In the genomic region with DNA sequence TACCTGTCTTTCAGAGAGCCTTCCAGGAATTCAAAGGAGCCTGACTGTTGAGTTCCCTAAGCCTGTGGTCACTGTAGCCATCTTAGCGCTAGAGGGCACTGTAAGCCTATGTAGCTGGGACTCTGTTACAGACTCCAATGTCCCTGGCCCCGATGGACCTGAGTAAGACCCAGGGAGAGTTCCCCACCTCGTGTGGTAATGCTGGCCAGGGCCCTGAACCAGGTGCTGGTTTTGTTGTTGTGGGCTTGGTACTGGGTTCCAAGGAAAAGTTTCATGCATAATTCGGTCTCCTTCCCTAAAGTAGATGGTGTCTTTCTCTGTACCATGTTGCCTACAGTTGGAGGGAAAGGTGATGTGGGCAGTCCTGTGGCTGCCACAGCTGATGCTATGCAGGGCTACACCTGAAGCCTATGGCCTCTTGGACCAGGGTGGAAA, we compare ENCODE assay signal across 8 cellular contexts. TPM values are rescaled to one million over a fixed set of nuclear protein-coding genes. Genes with fewer than 3 reads are reported as not detected.
DNase-seq lines count a peak whose midpoint lies in the region; ATAC-seq and TF ChIP-seq lines count a peak whose summit lies in the region.

No MANE protein-coding gene starts in this region.

- in situ Hi-C loops in mammary epithelial cell (cut with MboI; ENCODE audit: low sequenced_read_pairs in 2 of 2): loop anchor here in 1 of 2 donors (10.0 kb wide), 1 partner anchor 220 kb away; a partner anchor contains a TSS

- no peaks in the 10 kb centered on the region for H4K20me1 ChIP-seq in mammary epithelial cell (ENCODE audit: insufficient read depth, low read length)

- H3K36me3 ChIP-seq in mammary epithelial cell (ENCODE audit: insufficient read depth, low read length): peaks cover 3% of the 10 kb centered on the region

- intact Hi-C loops in mammary epithelial cell (cut with micrococcal nuclease): loop anchor here (1.0 to 5.0 kb wide), 5 partner anchors 18 to 580 kb away; a partner anchor contains a TSS

- WGBS in mammary epithelial cell (ENCODE audit: low coverage, missing lambda C conversion rate): 25% methylated on average over 4 of the region's 4 CpGs

- H3K9me3 ChIP-seq in mammary epithelial cell (replicated peaks; ENCODE audit: insufficient read depth, low read length): no peaks in the 10 kb centered on the region

- H3K27ac ChIP-seq in VCaP (no peak overlapping the region), mammary epithelial cell (ENCODE audit: insufficient read depth, low read depth, low read length) (no peak overlapping the region)

- dilution Hi-C loops in mammary epithelial cell (cut with HindIII; ENCODE audit: low sequenced_read_pairs): no loop called here

- ATAC-seq in GM19455 (IDR thresholded peaks at IDR 0.05; ENCODE audit: unreplicated experiment): no peak

- H3K4me2 ChIP-seq in mammary epithelial cell (ENCODE audit: insufficient read depth, low read depth, low read length): no peak overlapping the region

- no peak overlapping the region for H2AFZ ChIP-seq in mammary epithelial cell (ENCODE audit: low read depth, low read length)

- no peak overlapping the region for H3K4me3 ChIP-seq in mammary epithelial cell (replicated peaks in 1 of 3; ENCODE audit: insufficient read depth in 1 of 3, low read depth in 2 of 3, low read length in 3 of 3)

- DNase-seq in activated gamma-delta T cell treated with Interleukin-2 at 50 U/mL for 16 hours: peak; percentile 51
- DNase-seq in activated gamma-delta T cell (lab: John Stamatoyannopoulos, UW): no peak
- peak; percentile 46 for DNase-seq in NCI-H2029 treated with DMSO at 0.1 percent for 48 hours (lab: John Stamatoyannopoulos, UW)
- peak; percentile 46 for DNase-seq in mammary epithelial cell
- DNase-seq in iris pigment epithelial cell (ENCODE audit: low read depth): peak; percentile 69
- DNase-seq in stimulated activated CD4-positive, alpha-beta T cell treated with anti-CD3 and anti-CD28 coated beads, Interleukin-15, amount 100 ng/mL, for 48 hours (ENCODE audit: low read depth in 2 of 2): peak; percentile 29 to 47

- H3K9ac ChIP-seq in mammary epithelial cell (ENCODE audit: insufficient read depth, low read length): no peak overlapping the region

- H3K4me1 ChIP-seq in mammary epithelial cell (ENCODE audit: insufficient read depth, low read length): peaks cover 6% of the 10 kb centered on the region

- CTCF ChIA-PET in mammary epithelial cell (lab: Charles Lee; ENCODE audit: low non-redundant PET): interaction anchor here (0.8 kb wide), 1 partner anchor 498 kb away, joined by 7 read pairs; no protein-coding TSS in a partner anchor

- H3K79me2 ChIP-seq in mammary epithelial cell (ENCODE audit: insufficient read depth, low read length): no peaks in the 10 kb centered on the region

- no TSS peak for BruUV-seq in mammary epithelial cell (replicated peaks; lab: Mats Ljungman, UMichigan)

- TF ChIP-seq CTCF in VCaP (conservative IDR thresholded peaks at IDR 0.05): peak; percentile 93
- TF ChIP-seq CTCF in mammary epithelial cell (conservative IDR thresholded peaks at IDR 0.05 in 1 of 2, IDR thresholded peaks at IDR 0.05 in 1 of 2; ENCODE audit: extremely low read depth in 1 of 2, insufficient read depth in 1 of 2, low read depth in 1 of 2, low read length in 2 of 2): peak; percentile 94 to 96

- no peaks in the 10 kb centered on the region for H3K27me3 ChIP-seq in mammary epithelial cell (ENCODE audit: insufficient read depth, low read length)

RNA-seq across cellular contexts. Expression of a gene that starts 32.4 kb away (rescaled TPM):
- total RNA-seq in mammary epithelial cell: 10 to 100 TPM in 1 of 2 donors, 1 to 10 TPM in 1; 7.5 to 15.0 TPM
- 4.7 TPM for polyA plus RNA-seq in mammary epithelial cell
- 6.4 TPM for polyA minus RNA-seq in mammary epithelial cell
